8 cellular contexts compared by ENCODE assay signal in the genomic region with DNA sequence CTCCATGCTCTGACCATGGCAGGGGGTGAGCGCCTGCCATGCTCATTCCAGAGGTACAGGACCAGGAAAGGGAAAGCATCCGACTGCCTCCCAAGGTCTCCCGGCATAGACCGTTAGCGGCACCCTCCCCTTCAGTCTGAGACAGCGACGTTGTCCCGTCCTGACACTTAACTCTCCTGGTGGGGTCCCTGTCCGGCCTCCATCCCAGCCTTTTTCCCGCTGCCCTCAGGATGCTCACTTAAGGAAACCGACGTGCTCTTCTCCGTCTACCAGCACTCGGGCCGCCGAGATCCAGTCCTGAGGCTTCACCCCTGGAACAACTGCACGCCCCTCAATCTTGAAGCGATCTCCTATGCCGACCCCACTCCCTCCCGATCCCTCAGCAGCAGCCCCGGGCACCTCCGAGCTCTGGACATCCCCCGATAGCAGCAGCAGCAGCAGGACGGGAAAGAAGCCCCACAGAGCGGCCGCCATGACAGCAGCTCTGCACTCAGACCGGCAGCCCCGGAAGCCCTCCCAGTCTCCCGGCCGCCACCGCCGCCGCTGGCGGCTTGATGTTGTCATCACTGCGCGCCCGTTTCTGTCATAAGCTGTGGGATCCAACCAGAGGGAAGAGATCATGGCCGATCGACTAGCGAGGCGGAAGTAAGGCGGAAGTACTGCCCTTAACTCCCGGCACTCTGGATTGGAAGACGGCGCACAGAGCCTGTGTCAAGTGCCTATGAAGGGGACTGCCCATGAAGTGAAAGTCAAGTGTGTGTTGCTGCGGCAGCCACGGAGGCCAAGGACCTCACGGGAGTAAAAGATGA. TPM values are rescaled to one million over a fixed set of nuclear protein-coding genes. Genes with fewer than 3 reads are reported as not detected.
A peak's percentile ranks its signal among the peaks of the same experiment; 100 is the strongest.
DNase-seq lines count a peak whose midpoint lies in the region; ATAC-seq and TF ChIP-seq lines count a peak whose summit lies in the region.

EMC7 (minus strand) TSS at position 497 of the 809 bp plus-strand sequence; CDS start at position 474, 23 bp downstream.
PGBD4 (plus strand) TSS at position 718 of the 809 bp plus-strand sequence. CDS start 449 bp downstream, outside the sequence.

- POLR2A ChIA-PET in Panc1 (lab: Charles Lee) = interaction anchor here (0.5 kb wide), 1 partner anchor 59 kb away, joined by 7 read pairs; no protein-coding TSS in a partner anchor

- H3K9ac ChIP-seq in KMS-11 (peak within 1 kb of the TSS; percentile 88), mucosa of stomach (ENCODE audit: low read length) (peak within 1 kb of the TSS; percentile 81)

- H3K9me3 ChIP-seq in Panc1 (ENCODE audit: control insufficient read depth, insufficient read depth, low read depth, low read length) (no peaks in the 10 kb centered on the region), mucosa of stomach (ENCODE audit: control insufficient read depth, low read length) (no peaks in the 10 kb centered on the region)

- peaks cover 3 to 6% of the 10 kb centered on the region in 2 donors for H3K9me3 Mint-ChIP-seq in activated T-cell treated with anti-CD3 and anti-CD28 coated beads, Interleukin-2, amount 50 U/mL, for 72 hours

- CTCF ChIA-PET in Panc1 (lab: Charles Lee) = interaction anchor here (0.7 kb wide), 1 partner anchor 115 kb away, joined by 3 read pairs; no protein-coding TSS in a partner anchor

- BruUV-seq in Panc1 (replicated peaks; lab: Mats Ljungman, UMichigan) = TSS peak; percentile 86

- in situ Hi-C loops in Panc1 (cut with HindIII; ENCODE audit: low pct_unique_long_range_greater_than_20kb, low sequenced_read_pairs) = no loop called here

- H3K27me3 ChIP-seq in KMS-11 (ENCODE audit: insufficient read depth, low read depth) (no peaks in the 10 kb centered on the region), Panc1 (ENCODE audit: control insufficient read depth, insufficient read depth, low read length) (no peaks in the 10 kb centered on the region), mucosa of stomach (ENCODE audit: control insufficient read depth, insufficient read depth, low read length) (no peaks in the 10 kb centered on the region)

- H3K27ac Mint-ChIP-seq in activated T-cell treated with anti-CD3 and anti-CD28 coated beads, Interleukin-2, amount 50 U/mL, for 72 hours = peak within 1 kb of the TSS; percentile 96

- ATAC-seq in GM21786 (IDR thresholded peaks at IDR 0.05; ENCODE audit: unreplicated experiment) (peak; percentile 99), Panc1 (peak; percentile 100), esophagus mucosa (peak; percentile 100)
- peak; percentile 99 for ATAC-seq in activated T-cell treated with anti-CD3 and anti-CD28 coated beads, Interleukin-2, amount 50 U/mL, for 72 hours (replicated peaks in 1 of 2)

- H3K36me3 ChIP-seq in KMS-11 (ENCODE audit: insufficient read depth) (no peaks in the 10 kb centered on the region), Panc1 (ENCODE audit: control insufficient read depth, insufficient read depth, low read length) (no peaks in the 10 kb centered on the region), mucosa of stomach (ENCODE audit: control insufficient read depth, insufficient read depth, low read length) (no peaks in the 10 kb centered on the region)

- no peaks in the 10 kb centered on the region for H4K20me1 ChIP-seq in KMS-11 (ENCODE audit: insufficient read depth)

- peaks cover 12% of the 10 kb centered on the region for H3K4me1 ChIP-seq in KMS-11 (ENCODE audit: low read depth, poor library complexity, severe bottlenecking)
- H3K4me1 ChIP-seq in Panc1 (ENCODE audit: control insufficient read depth, insufficient read depth, low read length) = no peaks in the 10 kb centered on the region; the same call in 1 of the 2 replicates
- no peaks in the 10 kb centered on the region for H3K4me1 ChIP-seq in mucosa of stomach (ENCODE audit: control insufficient read depth, insufficient read depth, low read length)

- H3K27ac ChIP-seq in KMS-11 (peak within 1 kb of the TSS; percentile 52), Panc1 (ENCODE audit: low read length) (peak within 1 kb of the TSS; percentile 92)

- H2AFZ ChIP-seq in KMS-11 (ENCODE audit: low read depth) = peak within 1 kb of the TSS; percentile 94

- peak within 1 kb of the TSS; percentile 20 for H3K4me3 ChIP-seq in KMS-11 (IDR thresholded peaks at IDR 0.05; ENCODE audit: insufficient read depth, low read depth, low read length)
- peak within 1 kb of the TSS; percentile 90 to 98 for H3K4me3 ChIP-seq in Panc1 (ENCODE audit: low read depth in 2 of 2, low read length in 2 of 2)
- peak within 1 kb of the TSS; percentile 81 for H3K4me3 ChIP-seq in mucosa of stomach (ENCODE audit: low read length)

- H3K36me3 Mint-ChIP-seq in activated T-cell treated with anti-CD3 and anti-CD28 coated beads, Interleukin-2, amount 50 U/mL, for 72 hours (ENCODE audit: insufficient read depth in 2 of 2) = peaks cover 7 to 22% of the 10 kb centered on the region in 2 donors

- H3K4me3 Mint-ChIP-seq in activated T-cell treated with anti-CD3 and anti-CD28 coated beads, Interleukin-2, amount 50 U/mL, for 72 hours = peak within 1 kb of the TSS; percentile 96 to 100

- intact Hi-C loops in Panc1 (cut with micrococcal nuclease; ENCODE audit: unreplicated experiment) = no loop called here

- DNase-seq in DMS79 treated with DMSO at 0.1 percent for 48 hours (lab: John Stamatoyannopoulos, UW) = peak; percentile 89
- peak; percentile 89 for DNase-seq in Panc1 (ENCODE audit: low read depth, low spot score)
- DNase-seq in activated T-cell treated with anti-CD3 and anti-CD28 coated beads, Interleukin-2, amount 50 U/mL, for 72 hours = peak; percentile 98 to 100
- DNase-seq in stimulated activated CD8-positive, alpha-beta memory T cell treated with anti-CD3 and anti-CD28 coated beads, Interleukin-4, amount 100 ng/mL, for 48 hours = peak; percentile 100

- peak within 1 kb of the TSS; percentile 98 for H3K4me2 ChIP-seq in KMS-11

- peaks cover 47% of the 10 kb centered on the region for H3K79me2 ChIP-seq in KMS-11 (ENCODE audit: insufficient read depth, low read depth)

- peaks cover 25% of the 10 kb centered on the region for H3K4me1 Mint-ChIP-seq in activated T-cell treated with anti-CD3 and anti-CD28 coated beads, Interleukin-2, amount 50 U/mL, for 72 hours (ENCODE audit: low read depth)

- H3K27me3 Mint-ChIP-seq in activated T-cell treated with anti-CD3 and anti-CD28 coated beads, Interleukin-2, amount 50 U/mL, for 72 hours (ENCODE audit: low read depth) = no peaks in the 10 kb centered on the region

- TF ChIP-seq CTCF in KMS-11 (conservative IDR thresholded peaks at IDR 0.05; ENCODE audit: low read depth, low read length) (no peak), Panc1 (IDR thresholded peaks at IDR 0.05) (no peak)

RNA-seq across cellular contexts. Expression of gene EMC7, which starts in this region (rescaled TPM):
- total RNA-seq in Panc1 (2021; ENCODE audit: unreplicated experiment) (79.6 TPM), esophagus mucosa (41.5 TPM)
- 84.1 TPM for polyA plus RNA-seq in Panc1 (2012; ENCODE audit: insufficient read length)
- total RNA-seq in activated T-cell treated with anti-CD3 and anti-CD28 coated beads, Interleukin-2, amount 50 U/mL, for 72 hours = 10 to 100 TPM; 75.7 to 77.6 TPM

RNA-seq across cellular contexts. Expression of gene PGBD4, which starts in this region (rescaled TPM):
- total RNA-seq in Panc1 (2021; ENCODE audit: unreplicated experiment) = 2.3 TPM
- 1.1 TPM for polyA plus RNA-seq in Panc1 (2012; ENCODE audit: insufficient read length)
- total RNA-seq in activated T-cell treated with anti-CD3 and anti-CD28 coated beads, Interleukin-2, amount 50 U/mL, for 72 hours = 1 to 10 TPM; 3.7 to 5.1 TPM
- 0.76 TPM for total RNA-seq in esophagus mucosa

Comparison
In these comparisons a context has a peak if more than half of its experiments do, and no peak if none do; other contexts are left out.
1. Peak in every context shown above with its lines: DNase-seq, ATAC-seq, H3K4me3 ChIP-seq and H3K27ac ChIP-seq.
2. H3K4me3 ChIP-seq: peak in every context shown above with its lines; median percentile 94 in Panc1; 81 in mucosa of stomach; 20 in KMS-11.